ENCODE assay signal across 1 cellular context in genomic region chr3:194046995-194047681, GRCh38.
TF ChIP-seq lines count a peak whose summit lies in the region.

No MANE protein-coding gene starts in this region.

TF ChIP-seq in H1, 55 proteins besides CTCF, POLR2A, EP300 and RAD21 (continued from another document):
- TF ChIP-seq CHD7 (IDR thresholded peaks at IDR 0.05; ENCODE audit: insufficient replicate concordance, low read length) (no peak), SP2 (IDR thresholded peaks at IDR 0.05; ENCODE audit: low read length) (no peak), EGR1 (IDR thresholded peaks at IDR 0.05; ENCODE audit: borderline replicate concordance, low read depth, low read length) (no peak), BRCA1 (IDR thresholded peaks at IDR 0.05; ENCODE audit: low read depth, low read length) (no peak), RXRA (IDR thresholded peaks at IDR 0.05; ENCODE audit: insufficient read depth, low read depth, low read length) (no peak), RFX5 (IDR thresholded peaks at IDR 0.05; ENCODE audit: borderline replicate concordance, low read depth, low read length) (no peak), MAFK (IDR thresholded peaks at IDR 0.05; ENCODE audit: low read depth, low read length) (no peak), ATF2 (IDR thresholded peaks at IDR 0.05; ENCODE audit: low read length) (no peak), PHF8 (conservative IDR thresholded peaks at IDR 0.05; ENCODE audit: low read depth, low read length) (no peak)
